In genomic region chr1:1638528-1638927, GRCh38 we compare ENCODE assay signal across 2 cellular contexts. TPM values are rescaled to one million over a fixed set of nuclear protein-coding genes. Genes with fewer than 3 reads are reported as not detected.
"Had no signal": no experiment of that assay in that cellular context is flagged by ENCODE, and none has a peak within 500 bp of the region (broad histone marks: within the 10 kb centered on the region; RNA-seq: fewer than 3 reads in every experiment).

No MANE protein-coding gene starts in this region.

RNA-seq across cellular contexts. Expression of gene MMP23B, which starts 6.6 kb away (rescaled TPM):
- total RNA-seq: dermis blood vessel endothelial cell had no signal

RNA-seq across cellular contexts. Expression of gene FNDC10, which starts 38.6 kb away (rescaled TPM):
- total RNA-seq: skeletal muscle tissue had no signal
